Comparison of ENCODE assay signal across 8 cellular contexts in genomic region chr12:2959194-2959507, GRCh38. TPM values are rescaled to one million over a fixed set of nuclear protein-coding genes. Genes with fewer than 3 reads are reported as not detected.
A peak's percentile ranks its signal among the peaks of the same experiment; 100 is the strongest.
DNase-seq lines count a peak whose midpoint lies in the region; ATAC-seq and TF ChIP-seq lines count a peak whose summit lies in the region.

TSS of gene TEAD4 (plus strand) at chr12:2959397.

- H3K36me3 ChIP-seq in iPS DF 6.9 (ENCODE audit: control insufficient read depth, insufficient read depth, low read length) (no peaks in the 10 kb centered on the region), skeletal muscle satellite cell (ENCODE audit: insufficient read depth, low read length) (no peaks in the 10 kb centered on the region)

- H3K4me1 ChIP-seq in iPS DF 6.9 (ENCODE audit: control insufficient read depth, insufficient read depth, low read length) (peaks cover 12% of the 10 kb centered on the region), skeletal muscle satellite cell (ENCODE audit: control insufficient read depth, insufficient read depth, low read length) (peaks cover 40% of the 10 kb centered on the region)

- no peaks in the 10 kb centered on the region for H3K9me3 ChIP-seq in iPS DF 6.9 (ENCODE audit: control insufficient read depth, insufficient read depth, low read length)
- no peaks in the 10 kb centered on the region for H3K9me3 ChIP-seq in skeletal muscle satellite cell (replicated peaks; ENCODE audit: low read length)

- TF ChIP-seq CTCF in astrocyte of the cerebellum (IDR thresholded peaks at IDR 0.05; ENCODE audit: low read depth, low read length, missing control alignments): no peak

- peak within 1 kb of the TSS; percentile 85 for H3K4me2 ChIP-seq in skeletal muscle satellite cell (ENCODE audit: low read length)

- ATAC-seq in GM21786 (IDR thresholded peaks at IDR 0.05; ENCODE audit: unreplicated experiment) (no peak), HG03039 (IDR thresholded peaks at IDR 0.05; ENCODE audit: unreplicated experiment) (no peak)

- no peak within 1 kb of the TSS for H3K27ac ChIP-seq in iPS DF 6.9 (ENCODE audit: low read length)

- H3K4me3 ChIP-seq in astrocyte of the cerebellum (ENCODE audit: low read depth, low read length): peak within 1 kb of the TSS; percentile 64
- peak within 1 kb of the TSS; percentile 68 for H3K4me3 ChIP-seq in iPS DF 6.9 (ENCODE audit: low read length)
- peak within 1 kb of the TSS; percentile 89 for H3K4me3 ChIP-seq in skeletal muscle satellite cell (ENCODE audit: low read length)

- in situ Hi-C loops in astrocyte of the cerebellum (cut with HindIII; ENCODE audit: low sequenced_read_pairs): no loop called here

- no CpG with 5 or more reads among the region's 50 CpGs for WGBS in iPS DF 6.9 (ENCODE audit: insufficient coverage, insufficient read length)

- peak within 1 kb of the TSS; percentile 88 for H3K9ac ChIP-seq in skeletal muscle satellite cell (ENCODE audit: low read depth, low read length)

- DNase-seq in stimulated activated CD4-positive, alpha-beta T cell treated with anti-CD3 and anti-CD28 coated beads, Interleukin-12 subunit alpha, Interleukin-12 subunit beta, amount 100 ng/mL, for 4 hours: peak; percentile 11
- DNase-seq in stimulated activated CD4-positive, alpha-beta T cell treated with anti-CD3 and anti-CD28 coated beads, Interleukin-4, amount 100 ng/mL, for 4 hours: no peak
- peak; percentile 12 for DNase-seq in NCI-H345 treated with DMSO at 0.1 percent for 48 hours (lab: John Stamatoyannopoulos, UW; ENCODE audit: unreplicated experiment)
- DNase-seq in astrocyte of the cerebellum (ENCODE audit: low read depth): peak; percentile 50
- DNase-seq in iPS DF 6.9 (ENCODE audit: low read depth, low spot score): no peak

- H3K27me3 ChIP-seq in iPS DF 6.9 (ENCODE audit: control insufficient read depth, insufficient read depth, low read length) (no peaks in the 10 kb centered on the region), skeletal muscle satellite cell (ENCODE audit: control insufficient read depth, insufficient read depth, low read length) (no peaks in the 10 kb centered on the region)

RNA-seq across cellular contexts. Expression of gene TEAD4, which starts in this region (rescaled TPM):
- total RNA-seq in skeletal muscle satellite cell (2012; rRNA removed): 13.7 and 18.6 TPM in 2 replicates

Comparison
In these comparisons a context has a peak if more than half of its experiments do, and no peak if none do; other contexts are left out.
1. DNase-seq: peak in stimulated activated CD4-positive, alpha-beta T cell treated with anti-CD3 and anti-CD28 coated beads, Interleukin-12 subunit alpha, Interleukin-12 subunit beta, amount 100 ng/mL, for 4 hours (single experiment), NCI-H345 treated with DMSO at 0.1 percent for 48 hours (single experiment) and astrocyte of the cerebellum (single experiment); none in stimulated activated CD4-positive, alpha-beta T cell treated with anti-CD3 and anti-CD28 coated beads, Interleukin-4, amount 100 ng/mL, for 4 hours (0 of 2) and iPS DF 6.9 (single experiment).
2. Peak in every context shown above with its lines, with median percentiles within 50 percentile points of each other: H3K4me3 ChIP-seq.